18 cellular contexts compared by ENCODE assay signal in genomic region chr11:29261831-29262230, GRCh38.
A peak's percentile ranks its signal among the peaks of the same experiment; 100 is the strongest.
DNase-seq lines count a peak whose midpoint lies in the region; ATAC-seq, FAIRE-seq and TF ChIP-seq lines count a peak whose summit lies in the region.
"Had no signal": no experiment of that assay in that cellular context is flagged by ENCODE, and none has a peak within 500 bp of the region (broad histone marks: within the 10 kb centered on the region; RNA-seq: fewer than 3 reads in every experiment).

No MANE protein-coding gene starts in this region.

- TF ChIP-seq POLR2A in A549 (IDR thresholded peaks at IDR 0.05; ENCODE audit: low read length) (no peak), body of pancreas (IDR thresholded peaks at IDR 0.05) (no peak)

- H3K4me2 ChIP-seq in A549 (no peak overlapping the region), trophoblast cell (ENCODE audit: low read length) (no peak overlapping the region)
- H3K4me2 ChIP-seq in BLaER1 treated with 17β-estradiol and CSF1 and Interleukin-3, amounts not matched to agents 10 nM and 100 nM: peak overlapping the region in 6 of 11 experiments; percentile 13 to 47 (median 32); a peak in 7 of 22 replicates

- no peak overlapping the region for H3K4me3 ChIP-seq in A549
- no peak overlapping the region for H3K4me3 ChIP-seq in BLaER1 treated with 17β-estradiol and CSF1 and Interleukin-3, amounts not matched to agents 10 nM and 100 nM
- no peak overlapping the region for H3K4me3 ChIP-seq in RWPE2 (ENCODE audit: severe bottlenecking)
- H3K4me3 ChIP-seq in trophoblast cell (ENCODE audit: low read depth, low read length): no peak overlapping the region
- no peak overlapping the region for H3K4me3 ChIP-seq in body of pancreas
- H3K4me3 ChIP-seq: HAP-1 had no signal

- H3K36me3 ChIP-seq in BLaER1 treated with 17β-estradiol and CSF1 and Interleukin-3, amounts not matched to agents 10 nM and 100 nM: no peaks in the 10 kb centered on the region
- H3K36me3 ChIP-seq in RWPE2 (ENCODE audit: low read depth) (no peaks in the 10 kb centered on the region), trophoblast cell (ENCODE audit: control insufficient read depth in 1 of 2, insufficient read depth in 2 of 2, low read length in 2 of 2) (no peaks in the 10 kb centered on the region), body of pancreas (replicated peaks in 1 of 2; ENCODE audit: insufficient read depth in 1 of 2, low read depth in 2 of 2) (no peaks in the 10 kb centered on the region)
- H3K36me3 ChIP-seq: HAP-1 had no signal

- H2AK5ac ChIP-seq in trophoblast cell (ENCODE audit: low read length): no peak overlapping the region

- CTCF ChIA-PET in A549 (lab: Yijun Ruan, JAX): interaction anchor here (1.4 to 1.9 kb wide), 2 partner anchors 10 to 19 kb away, joined by 3 to 7 read pairs; no protein-coding TSS in a partner anchor

- H2AFZ ChIP-seq in trophoblast cell (ENCODE audit: insufficient read depth, low read length, poor library complexity): no peak overlapping the region

- TF ChIP-seq CTCF in A549 (IDR thresholded peaks at IDR 0.05): no peak
- no peak for TF ChIP-seq CTCF in RWPE2 (IDR thresholded peaks at IDR 0.05; ENCODE audit: poor library complexity, severe bottlenecking)
- no peak for TF ChIP-seq CTCF in body of pancreas (IDR thresholded peaks at IDR 0.05)

- no peak overlapping the region for H3K14ac ChIP-seq in trophoblast cell (ENCODE audit: low read length)

- peak; percentile 59 for FAIRE-seq in A549 (lab: Jason Lieb, UNC)
- FAIRE-seq: GM12891, GM18507 had no signal

- H3K79me1 ChIP-seq in trophoblast cell (ENCODE audit: low read length): no peaks in the 10 kb centered on the region

- no peak for TF ChIP-seq RAD21 in A549 (conservative IDR thresholded peaks at IDR 0.05 in 1 of 2, IDR thresholded peaks at IDR 0.05 in 1 of 2)

- H4K20me1 ChIP-seq in BLaER1 treated with 17β-estradiol and CSF1 and Interleukin-3, amounts not matched to agents 10 nM and 100 nM: no peaks in the 10 kb centered on the region

- H4K12ac ChIP-seq in trophoblast cell (ENCODE audit: low read depth, low read length): no peak overlapping the region

- no peaks in the 10 kb centered on the region for H3K27me3 ChIP-seq in BLaER1 treated with 17β-estradiol and CSF1 and Interleukin-3, amounts not matched to agents 10 nM and 100 nM
- no peaks in the 10 kb centered on the region for H3K27me3 ChIP-seq in RWPE2 (ENCODE audit: insufficient read depth, poor library complexity, severe bottlenecking)
- no peaks in the 10 kb centered on the region for H3K27me3 ChIP-seq in trophoblast cell (ENCODE audit: insufficient read depth, low read length)
- H3K27me3 ChIP-seq in body of pancreas: no peaks in the 10 kb centered on the region

- ATAC-seq in A549 (no peak), RWPE2 (ENCODE audit: low read depth) (no peak), body of pancreas (no peak), HG03520 (IDR thresholded peaks at IDR 0.05; ENCODE audit: unreplicated experiment) (no peak)

- no peak overlapping the region for H3K4ac ChIP-seq in trophoblast cell (ENCODE audit: low read depth, low read length)

- no peak for TF ChIP-seq EP300 in A549 (IDR thresholded peaks at IDR 0.05)

- H2BK120ac ChIP-seq in trophoblast cell (ENCODE audit: insufficient read depth, low read length, poor library complexity): no peak overlapping the region

- no peak for DNase-seq in A549 (ENCODE audit: low read depth in 1 of 2, low spot score in 1 of 2)
- DNase-seq in RWPE2 (ENCODE audit: low spot score): no peak
- DNase-seq in trophoblast cell: peak; percentile 52 to 62
- DNase-seq in body of pancreas: no peak
- no peak for DNase-seq in glomerular visceral epithelial cell (ENCODE audit: extremely low spot score)
- DNase-seq: 8988T; Calu3; CD4-positive, alpha-beta T cell; COR-L47; DMS79 treated with DMSO at 0.1 percent for 48 hours; GF-D8; GOT3; HFFc6 had no signal

- no peak overlapping the region for H3K9ac ChIP-seq in BLaER1 treated with 17β-estradiol and CSF1 and Interleukin-3, amounts not matched to agents 10 nM and 100 nM
- no peak overlapping the region for H3K9ac ChIP-seq in trophoblast cell (ENCODE audit: low read length)

- H4K91ac ChIP-seq in trophoblast cell (ENCODE audit: low read depth, low read length): no peak overlapping the region

- no peak overlapping the region for H2BK5ac ChIP-seq in trophoblast cell (ENCODE audit: low read depth, low read length, poor library complexity)

- H4K8ac ChIP-seq in trophoblast cell (ENCODE audit: low read depth, low read length): no peak overlapping the region

- H3K9me3 ChIP-seq in A549 (no peaks in the 10 kb centered on the region), RWPE2 (ENCODE audit: severe bottlenecking) (no peaks in the 10 kb centered on the region), trophoblast cell (ENCODE audit: insufficient read depth, low read depth, low read length) (no peaks in the 10 kb centered on the region), body of pancreas (no peaks in the 10 kb centered on the region)
- H3K9me3 ChIP-seq in BLaER1 treated with 17β-estradiol and CSF1 and Interleukin-3, amounts not matched to agents 10 nM and 100 nM (replicated peaks in 1 of 11): no peaks in the 10 kb centered on the region
- H3K9me3 ChIP-seq: HAP-1 had no signal

- H3K27ac ChIP-seq in A549 (peak overlapping the region; percentile 57 to 81; a peak in 5 of 6 replicates), RWPE2 (ENCODE audit: poor library complexity, severe bottlenecking) (peak overlapping the region; percentile 37), trophoblast cell (ENCODE audit: low read depth, low read length) (no peak overlapping the region), body of pancreas (no peak overlapping the region)
- no peak overlapping the region for H3K27ac ChIP-seq in BLaER1 treated with 17β-estradiol and CSF1 and Interleukin-3, amounts not matched to agents 10 nM and 100 nM

- H3K23ac ChIP-seq in trophoblast cell (ENCODE audit: low read length): no peak overlapping the region

- H3K4me1 ChIP-seq in A549: peaks cover 16% of the 10 kb centered on the region
- peaks cover 0 to 10% (median 7%) of the 10 kb centered on the region in 10 experiments; a peak in 8 of 20 replicates for H3K4me1 ChIP-seq in BLaER1 treated with 17β-estradiol and CSF1 and Interleukin-3, amounts not matched to agents 10 nM and 100 nM
- H3K4me1 ChIP-seq in RWPE2 (ENCODE audit: insufficient read depth, poor library complexity, severe bottlenecking): peaks cover 13% of the 10 kb centered on the region
- peaks cover 0 to 4% of the 10 kb centered on the region in 2 experiments for H3K4me1 ChIP-seq in trophoblast cell (ENCODE audit: control insufficient read depth in 1 of 2, insufficient read depth in 2 of 2, low read length in 2 of 2)
- H3K4me1 ChIP-seq in body of pancreas: no peaks in the 10 kb centered on the region
- H3K4me1 ChIP-seq: HAP-1 had no signal

- intact Hi-C loops in body of pancreas (cut with DNase I): no loop called here

- no peaks in the 10 kb centered on the region for H3K79me2 ChIP-seq in trophoblast cell (ENCODE audit: control insufficient read depth, insufficient read depth, low read length, poor library complexity)

- no peak overlapping the region for H3K18ac ChIP-seq in trophoblast cell (ENCODE audit: low read length)

- POLR2A ChIA-PET in A549 (lab: Yijun Ruan, JAX): interaction anchor here (1.1 kb wide), 1 partner anchor 67 kb away, joined by 5 read pairs; no protein-coding TSS in a partner anchor

- no peak overlapping the region for H2BK12ac ChIP-seq in trophoblast cell (ENCODE audit: low read length)

TF ChIP-seq in A549, 52 proteins besides CTCF, POLR2A, EP300 and RAD21 (continues in another document):
- TF ChIP-seq PBX3 (IDR thresholded peaks at IDR 0.05): no peak
- no peak for TF ChIP-seq NPAS2 (CRISPR knock-in tag; IDR thresholded peaks at IDR 0.05; ENCODE audit: borderline replicate concordance)
- TF ChIP-seq ZC3H11A (IDR thresholded peaks at IDR 0.05): no peak
- TF ChIP-seq HDAC2 (IDR thresholded peaks at IDR 0.05): no peak
- no peak for TF ChIP-seq RNF2 (IDR thresholded peaks at IDR 0.05; ENCODE audit: borderline replicate concordance, low read depth)
- no peak for TF ChIP-seq HOXB13 (CRISPR knock-in tag; IDR thresholded peaks at IDR 0.05; ENCODE audit: low read depth)
- no peak for TF ChIP-seq NR3C1 (IDR thresholded peaks at IDR 0.05)
- TF ChIP-seq KDM5A (IDR thresholded peaks at IDR 0.05): no peak
- no peak for TF ChIP-seq CHD4 (IDR thresholded peaks at IDR 0.05; ENCODE audit: borderline replicate concordance)
- TF ChIP-seq, protein P1, sequence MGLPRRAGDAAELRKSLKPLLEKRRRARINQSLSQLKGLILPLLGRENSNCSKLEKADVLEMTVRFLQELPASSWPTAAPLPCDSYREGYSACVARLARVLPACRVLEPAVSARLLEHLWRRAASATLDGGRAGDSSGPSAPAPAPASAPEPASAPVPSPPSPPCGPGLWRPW (IDR thresholded peaks at IDR 0.05): no peak
- no peak for TF ChIP-seq ESRRA (IDR thresholded peaks at IDR 0.05; ENCODE audit: borderline replicate concordance, low read length)
- TF ChIP-seq CEBPB (IDR thresholded peaks at IDR 0.05): no peak
- TF ChIP-seq EHF (CRISPR knock-in tag; IDR thresholded peaks at IDR 0.05): no peak
- no peak for TF ChIP-seq TP53 (CRISPR knock-in tag; IDR thresholded peaks at IDR 0.05)

Comparison
In these comparisons a context has a peak if more than half of its experiments do, and no peak if none do; other contexts are left out.
1. DNase-seq: peak in trophoblast cell (2 of 2); none in A549 (0 of 2), RWPE2 (single experiment), body of pancreas (0 of 4) and glomerular visceral epithelial cell (single experiment).
2. H3K27ac ChIP-seq: peak in A549 (2 of 2) and RWPE2 (single experiment); none in BLaER1 treated with 17β-estradiol and CSF1 and Interleukin-3, amounts not matched to agents 10 nM and 100 nM (0 of 11), trophoblast cell (single experiment) and body of pancreas (0 of 4).
3. H3K4me2 ChIP-seq: peak in BLaER1 treated with 17β-estradiol and CSF1 and Interleukin-3, amounts not matched to agents 10 nM and 100 nM (6 of 11); none in A549 (single experiment) and trophoblast cell (single experiment).